ENCODE assay signal across 24 cellular contexts in the genomic region with DNA sequence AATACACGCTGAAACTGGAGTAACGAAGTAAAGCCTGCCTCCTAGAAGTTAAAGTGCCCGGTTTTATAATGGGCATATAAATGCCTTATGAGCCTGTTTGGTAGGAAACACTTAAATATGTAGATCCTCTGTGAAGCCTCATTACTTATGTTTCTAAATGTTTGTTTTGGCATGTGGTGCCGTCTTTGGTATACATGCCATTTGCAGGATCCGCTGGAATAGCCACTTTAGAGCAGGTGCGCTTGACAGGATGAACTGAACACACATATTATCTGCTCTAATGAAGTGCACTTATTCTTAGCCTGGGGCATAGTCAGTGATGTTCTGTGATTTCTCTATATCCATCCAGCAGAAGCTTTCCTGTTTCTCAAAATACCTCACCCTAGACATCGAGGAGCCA.
DNase-seq lines count a peak whose midpoint lies in the region; ATAC-seq lines count a peak whose summit lies in the region.
"Had no signal": no experiment of that assay in that cellular context is flagged by ENCODE, and none has a peak within 500 bp of the region (broad histone marks: within the 10 kb centered on the region; RNA-seq: fewer than 3 reads in every experiment).

No MANE protein-coding gene starts in this region.

- ATAC-seq in stimulated activated naive B cell treated with anti-CD40 and anti-IgM and Interleukin-4, amounts not matched to agents 10 μg/mL and 1 μg/mL and 100 μg/mL, for 72 hours (replicated peaks): no peak
- no peak for ATAC-seq in GM21381 (IDR thresholded peaks at IDR 0.05; ENCODE audit: unreplicated experiment)
- ATAC-seq: activated T-cell treated with anti-CD3 and anti-CD28 coated beads, Interleukin-2, amount 50 U/mL, for 72 hours; sciatic nerve; stimulated activated effector memory CD8-positive, alpha-beta T cell treated with anti-CD3 and anti-CD28 coated beads, Interleukin-12 subunit alpha, Interleukin-12 subunit beta, amount 100 ng/mL, for 72 hours had no signal

- DNase-seq in DMS79 treated with DMSO at 0.1 percent for 48 hours (lab: John Stamatoyannopoulos, UW): peak; percentile 17
- peak; percentile 75 for DNase-seq in NCI-H1105 treated with DMSO at 0.1 percent for 48 hours (lab: John Stamatoyannopoulos, UW)
- DNase-seq in NCI-H524 treated with DMSO at 0.1 percent for 48 hours (lab: John Stamatoyannopoulos, UW): peak; percentile 7
- peak; percentile 28 for DNase-seq in left kidney (ENCODE audit: low read depth, low spot score)
- DNase-seq in activated CD4-positive, alpha-beta T cell treated with anti-CD3 and anti-CD28 coated beads, Interleukin-2, amount 50 U/mL, for 48 hours: no peak
- DNase-seq in stimulated activated naive B cell treated with anti-CD40 and anti-IgM and Interleukin-4, amounts not matched to agents 10 μg/mL and 1 μg/mL and 100 μg/mL, for 72 hours: no peak
- DNase-seq: activated B cell treated with CpG ODN at 0.5 μM for 24 hours; activated naive CD4-positive, alpha-beta T cell treated with Interleukin-2 at 50 U/mL for 16 hours; activated T-cell treated with anti-CD3 and anti-CD28 coated beads, Interleukin-2, amount 50 U/mL, for 72 hours; adrenal gland; brain microvascular endothelial cell; CD4-positive, alpha-beta T cell; hypothalamus; immature natural killer cell; mesenchymal stem cell; NCI-H226; Right ventricle myocardium superior; stimulated activated CD4-positive, alpha-beta T cell treated with anti-CD3 and anti-CD28 coated beads, Interleukin-12 subunit alpha, Interleukin-12 subunit beta, amount 100 ng/mL, for 4 hours; stimulated activated CD4-positive, alpha-beta T cell treated with anti-CD3 and anti-CD28 coated beads, Interleukin-4, amount 100 ng/mL, for 24 hours; upper lobe of left lung had no signal

- H3K27ac Mint-ChIP-seq in stimulated activated naive B cell treated with anti-CD40 and anti-IgM and Interleukin-4, amounts not matched to agents 10 μg/mL and 1 μg/mL and 100 μg/mL, for 72 hours: no peak overlapping the region
- H3K27ac Mint-ChIP-seq: activated B cell treated with CpG ODN at 0.5 μM for 24 hours; activated T-cell treated with anti-CD3 and anti-CD28 coated beads, Interleukin-2, amount 50 U/mL, for 72 hours; CD4-positive, alpha-beta T cell; immature natural killer cell; progenitor cell of endocrine pancreas; stimulated activated effector memory CD8-positive, alpha-beta T cell treated with anti-CD3 and anti-CD28 coated beads, Interleukin-12 subunit alpha, Interleukin-12 subunit beta, amount 100 ng/mL, for 72 hours had no signal

- no peaks in the 10 kb centered on the region for H3K27me3 Mint-ChIP-seq in stimulated activated naive B cell treated with anti-CD40 and anti-IgM and Interleukin-4, amounts not matched to agents 10 μg/mL and 1 μg/mL and 100 μg/mL, for 72 hours
- H3K27me3 Mint-ChIP-seq: activated B cell treated with CpG ODN at 0.5 μM for 24 hours; CD4-positive, alpha-beta T cell had no signal

- H3K9me3 Mint-ChIP-seq in stimulated activated naive B cell treated with anti-CD40 and anti-IgM and Interleukin-4, amounts not matched to agents 10 μg/mL and 1 μg/mL and 100 μg/mL, for 72 hours: peaks cover 3 to 4% of the 10 kb centered on the region in 2 donors
- H3K9me3 Mint-ChIP-seq: CD4-positive, alpha-beta T cell had no signal

- H3K36me3 Mint-ChIP-seq in stimulated activated naive B cell treated with anti-CD40 and anti-IgM and Interleukin-4, amounts not matched to agents 10 μg/mL and 1 μg/mL and 100 μg/mL, for 72 hours: no peaks in the 10 kb centered on the region
- H3K36me3 Mint-ChIP-seq: immature natural killer cell; stimulated activated effector memory CD8-positive, alpha-beta T cell treated with anti-CD3 and anti-CD28 coated beads, Interleukin-12 subunit alpha, Interleukin-12 subunit beta, amount 100 ng/mL, for 72 hours had no signal

- H3K4me3 Mint-ChIP-seq in stimulated activated naive B cell treated with anti-CD40 and anti-IgM and Interleukin-4, amounts not matched to agents 10 μg/mL and 1 μg/mL and 100 μg/mL, for 72 hours: no peak overlapping the region
- H3K4me3 Mint-ChIP-seq: activated B cell treated with CpG ODN at 0.5 μM for 24 hours; activated T-cell treated with anti-CD3 and anti-CD28 coated beads, Interleukin-2, amount 50 U/mL, for 72 hours; CD4-positive, alpha-beta T cell; immature natural killer cell; stimulated activated effector memory CD8-positive, alpha-beta T cell treated with anti-CD3 and anti-CD28 coated beads, Interleukin-12 subunit alpha, Interleukin-12 subunit beta, amount 100 ng/mL, for 72 hours had no signal

- no peaks in the 10 kb centered on the region for H3K4me1 Mint-ChIP-seq in stimulated activated naive B cell treated with anti-CD40 and anti-IgM and Interleukin-4, amounts not matched to agents 10 μg/mL and 1 μg/mL and 100 μg/mL, for 72 hours
- H3K4me1 Mint-ChIP-seq: activated B cell treated with CpG ODN at 0.5 μM for 24 hours; immature natural killer cell; stimulated activated effector memory CD8-positive, alpha-beta T cell treated with anti-CD3 and anti-CD28 coated beads, Interleukin-12 subunit alpha, Interleukin-12 subunit beta, amount 100 ng/mL, for 72 hours had no signal

Comparison
In these comparisons a context has a peak if more than half of its experiments do, and no peak if none do; other contexts are left out.
1. DNase-seq: peak in DMS79 treated with DMSO at 0.1 percent for 48 hours (single experiment), NCI-H1105 treated with DMSO at 0.1 percent for 48 hours (single experiment), NCI-H524 treated with DMSO at 0.1 percent for 48 hours (single experiment) and left kidney (single experiment); none in activated CD4-positive, alpha-beta T cell treated with anti-CD3 and anti-CD28 coated beads, Interleukin-2, amount 50 U/mL, for 48 hours (0 of 2) and stimulated activated naive B cell treated with anti-CD40 and anti-IgM and Interleukin-4, amounts not matched to agents 10 μg/mL and 1 μg/mL and 100 μg/mL, for 72 hours (single experiment).